11 cellular contexts compared by ENCODE assay signal in the genomic region with DNA sequence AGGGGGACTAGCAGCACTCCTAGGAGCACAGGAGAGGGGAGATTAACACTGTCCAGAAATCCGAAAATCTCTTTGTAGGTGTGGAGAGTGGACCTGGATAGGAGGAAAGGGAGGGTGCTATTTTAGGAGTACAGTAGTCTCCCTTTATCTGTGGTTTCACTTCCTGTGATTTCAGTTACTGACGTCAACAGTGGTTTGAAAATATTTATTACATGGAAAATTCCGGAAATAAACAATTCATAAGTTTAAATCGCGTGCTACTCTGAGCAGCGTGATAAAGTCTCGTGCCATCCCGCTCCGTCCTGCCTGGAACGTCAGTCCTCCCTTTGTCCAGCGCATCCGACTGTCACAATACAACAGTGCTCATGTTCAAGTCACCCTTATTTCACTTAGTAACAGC. TPM values are rescaled to one million over a fixed set of nuclear protein-coding genes. Genes with fewer than 3 reads are reported as not detected.
DNase-seq lines count a peak whose midpoint lies in the region; ATAC-seq and TF ChIP-seq lines count a peak whose summit lies in the region.
"Had no signal": no experiment of that assay in that cellular context is flagged by ENCODE, and none has a peak within 500 bp of the region (broad histone marks: within the 10 kb centered on the region; RNA-seq: fewer than 3 reads in every experiment).

No MANE protein-coding gene starts in this region.

- POLR2A ChIA-PET in naive thymus-derived CD8-positive, alpha-beta T cell (lab: Charles Lee) = interaction anchor here (1.2 to 1.4 kb wide), 4 partner anchors 9 to 17 kb away, joined by 3 to 15 read pairs (median 3); no protein-coding TSS in a partner anchor

- H3K36me3 Mint-ChIP-seq in naive thymus-derived CD8-positive, alpha-beta T cell = no peaks in the 10 kb centered on the region

- ATAC-seq in naive thymus-derived CD8-positive, alpha-beta T cell = peak; percentile 25 to 61
- no peak for ATAC-seq in HG03442 (IDR thresholded peaks at IDR 0.05; ENCODE audit: unreplicated experiment)

- no peak for TF ChIP-seq CTCF in cardiac fibroblast (IDR thresholded peaks at IDR 0.05; ENCODE audit: low read depth, low read length)

- H3K9me3 Mint-ChIP-seq in naive thymus-derived CD8-positive, alpha-beta T cell = no peaks in the 10 kb centered on the region

- H3K4me3 ChIP-seq in cardiac fibroblast (replicated peaks in 1 of 2; ENCODE audit: low read depth in 2 of 2, low read length in 2 of 2) = peak overlapping the region in 1 of 2 donors; percentile 12
- H3K4me3 ChIP-seq: ascending aorta, sigmoid colon had no signal

- DNase-seq in EH (ENCODE audit: low read depth) (peak; percentile 76), MV-4-11 (lab: John Stamatoyannopoulos, UW) (peak; percentile 71), cardiac fibroblast (ENCODE audit: low read depth in 2 of 2) (peak; percentile 94), G401 (ENCODE audit: low spot score) (no peak), NCI-H1436 (lab: John Stamatoyannopoulos, UW) (no peak)
- DNase-seq in naive thymus-derived CD8-positive, alpha-beta T cell = no peak
- DNase-seq: NCI-H1092 treated with DMSO at 0.1 percent for 48 hours, sigmoid colon had no signal

- H3K4me3 Mint-ChIP-seq in naive thymus-derived CD8-positive, alpha-beta T cell = peak overlapping the region in 9 of 10 donors; percentile 6 to 86 (median 54)

- H3K27me3 Mint-ChIP-seq in naive thymus-derived CD8-positive, alpha-beta T cell = no peaks in the 10 kb centered on the region

- H3K4me1 Mint-ChIP-seq in naive thymus-derived CD8-positive, alpha-beta T cell = peaks cover 15 to 37% (median 29%) of the 10 kb centered on the region in 4 donors

- peak overlapping the region in 8 of 10 donors; percentile 8 to 91 (median 74) for H3K27ac Mint-ChIP-seq in naive thymus-derived CD8-positive, alpha-beta T cell

- in situ Hi-C loops in G401 (cut with HindIII; ENCODE audit: low sequenced_read_pairs) = no loop called here

RNA-seq across cellular contexts. Expression of a gene that starts 6.6 kb away (rescaled TPM):
- total RNA-seq in naive thymus-derived CD8-positive, alpha-beta T cell = not detected
- polyA plus RNA-seq in naive thymus-derived CD8-positive, alpha-beta T cell = 10 to 100 TPM; 16.3 to 29.8 (median 19.3) TPM
- total RNA-seq in G401 (2014; rRNA removed; shearing (Covaris generic)) = not detected in 2 replicates
- total RNA-seq: ascending aorta, sigmoid colon, subcutaneous adipose tissue had no signal

RNA-seq across cellular contexts. Expression of a gene that starts 25.3 kb away (rescaled TPM):
- total RNA-seq in naive thymus-derived CD8-positive, alpha-beta T cell = not detected
- not detected for polyA plus RNA-seq in naive thymus-derived CD8-positive, alpha-beta T cell
- not detected in 2 replicates for total RNA-seq in G401 (2014; rRNA removed; shearing (Covaris generic))
- total RNA-seq: ascending aorta, sigmoid colon, subcutaneous adipose tissue had no signal
- polyA plus RNA-seq: sigmoid colon had no signal

RNA-seq across cellular contexts. Expression of a gene that starts 31.1 kb away (rescaled TPM):
- 100 to 1,000 TPM; 742 to 747 TPM for total RNA-seq in naive thymus-derived CD8-positive, alpha-beta T cell
- polyA plus RNA-seq in naive thymus-derived CD8-positive, alpha-beta T cell = 100 to 1,000 TPM; 536 to 869 (median 596) TPM
- total RNA-seq in G401 (2014; rRNA removed; shearing (Covaris generic)) = not detected in 2 replicates

RNA-seq across cellular contexts. Expression of a gene that starts 55.6 kb away (rescaled TPM):
- not detected for total RNA-seq in naive thymus-derived CD8-positive, alpha-beta T cell
- under 1 TPM in 1 of 3 donors, not detected in 2; 0.03 TPM for polyA plus RNA-seq in naive thymus-derived CD8-positive, alpha-beta T cell
- not detected in 2 replicates for total RNA-seq in G401 (2014; rRNA removed; shearing (Covaris generic))

Comparison
In these comparisons a context has a peak if more than half of its experiments do, and no peak if none do; other contexts are left out.
1. DNase-seq: peak in EH (single experiment), MV-4-11 (single experiment) and cardiac fibroblast (2 of 2); none in naive thymus-derived CD8-positive, alpha-beta T cell (0 of 10), G401 (single experiment) and NCI-H1436 (single experiment).
2. RNA of a gene that starts 31.1 kb away (total RNA-seq): 742 to 747 TPM in naive thymus-derived CD8-positive, alpha-beta T cell; not detected in G401; every median in the first group is over 100 times any median in the second.